2 cellular contexts compared by ENCODE assay signal in genomic region chr12:68844788-68845695, GRCh38.
TF ChIP-seq lines count a peak whose summit lies in the region.

No MANE protein-coding gene starts in this region.

TF ChIP-seq in SK-N-SH treated with all-trans-retinoic acid at 6 μM for 48 hours, 23 proteins besides CTCF, POLR2A, EP300 and RAD21:
- no peak for TF ChIP-seq CSDC2 (CRISPR knock-in tag; IDR thresholded peaks at IDR 0.05)
- 0 out of 2 replicates have a peak, but pooled peaks have one; percentile 23 for TF ChIP-seq ZC3H10 (CRISPR knock-in tag; IDR thresholded peaks at IDR 0.05)

TF ChIP-seq in HepG2, 621 proteins besides CTCF, POLR2A, EP300 and RAD21:
- peak; percentile 26; the same call in 1 of the 2 replicates for TF ChIP-seq POLR2AphosphoS5 (IDR thresholded peaks at IDR 0.05; ENCODE audit: low read depth, low read length)
- no peak for TF ChIP-seq PLSCR1 (CRISPR knock-in tag; IDR thresholded peaks at IDR 0.05; ENCODE audit: borderline replicate concordance)
- TF ChIP-seq PAF1 (CRISPR knock-in tag; IDR thresholded peaks at IDR 0.05): peak; percentile 54
- no peak for TF ChIP-seq DDIT3 (CRISPR knock-in tag; IDR thresholded peaks at IDR 0.05)
- TF ChIP-seq AGO2 (optimal IDR thresholded peaks at IDR 0.05; ENCODE audit: low read depth, low read length): peak; percentile 76
- 0 out of 2 replicates have a peak, but pooled peaks have one; percentile 9 for TF ChIP-seq AFF4 (CRISPR knock-in tag; IDR thresholded peaks at IDR 0.05)
- peak; percentile 19 for TF ChIP-seq POLR2G (IDR thresholded peaks at IDR 0.05; ENCODE audit: low read depth, low read length)
- 0 out of 2 replicates have a peak, but pooled peaks have one; percentile 50 for TF ChIP-seq POLR2AphosphoS2 (IDR thresholded peaks at IDR 0.05; ENCODE audit: low read depth, low read length)
